In the genomic region with DNA sequence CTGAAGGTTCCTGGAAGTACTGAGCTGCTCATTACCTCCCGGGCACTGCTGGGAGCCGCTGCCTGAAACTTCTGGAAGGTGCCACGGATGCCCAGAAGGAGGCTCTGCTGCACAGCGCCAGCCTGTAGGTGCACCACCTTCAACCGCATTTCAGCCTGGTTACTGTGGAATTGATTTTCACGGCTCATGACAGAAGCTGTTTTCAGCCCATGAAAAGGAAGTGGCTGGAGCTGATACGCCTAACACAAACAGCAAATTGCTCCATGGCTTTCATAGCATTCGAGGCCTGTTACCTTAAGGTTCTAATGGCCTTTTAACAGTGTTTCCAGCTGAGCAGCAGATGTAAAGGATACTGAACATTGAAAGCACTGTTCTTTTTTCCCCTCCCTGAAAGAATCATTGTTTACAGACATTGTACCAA, we compare ENCODE assay signal across 8 cellular contexts.
DNase-seq lines count a peak whose midpoint lies in the region; ATAC-seq lines count a peak whose summit lies in the region.

No MANE protein-coding gene starts in this region.

- no peak overlapping the region for H3K4me3 ChIP-seq in adipocyte (ENCODE audit: low read length)

- ATAC-seq in HG03097 (IDR thresholded peaks at IDR 0.05; ENCODE audit: low FRiP score, unreplicated experiment), result no peak

- H3K9ac ChIP-seq in adipocyte (ENCODE audit: low read length), result no peak overlapping the region

- peak; percentile 97 for DNase-seq in DMS153 (lab: John Stamatoyannopoulos, UW)
- peak; percentile 83 to 88 for DNase-seq in NCI-H187 (lab: John Stamatoyannopoulos, UW)
- peak; percentile 70 for DNase-seq in adipocyte (ENCODE audit: low read depth)
- peak; percentile 38 for DNase-seq in medulla oblongata (ENCODE audit: extremely low spot score)
- DNase-seq in stimulated activated CD4-positive, alpha-beta T cell treated with anti-CD3 and anti-CD28 coated beads, Interleukin-15, amount 100 ng/mL, for 24 hours, result no peak
- no peak for DNase-seq in stimulated activated naive CD4-positive, alpha-beta T cell treated with Interleukin-2 at 50 U/mL for 16 hours (lab: John Stamatoyannopoulos, UW)
- DNase-seq in RKO (ENCODE audit: low spot score), result no peak

- H3K36me3 ChIP-seq in adipocyte (ENCODE audit: control insufficient read depth, insufficient read depth, low read length, severe bottlenecking), result no peaks in the 10 kb centered on the region

- no peaks in the 10 kb centered on the region for H3K27me3 ChIP-seq in adipocyte (replicated peaks; ENCODE audit: control insufficient read depth, insufficient read depth, low read length)

- peaks cover 40% of the 10 kb centered on the region for H3K4me1 ChIP-seq in adipocyte (ENCODE audit: control insufficient read depth, insufficient read depth, low read length)

- no peaks in the 10 kb centered on the region for H3K9me3 ChIP-seq in adipocyte (ENCODE audit: control insufficient read depth, low read length)

Comparison
In these comparisons a context has a peak if more than half of its experiments do, and no peak if none do; other contexts are left out.
1. DNase-seq: peak in DMS153 (single experiment), NCI-H187 (2 of 2), adipocyte (single experiment) and medulla oblongata (single experiment); none in stimulated activated CD4-positive, alpha-beta T cell treated with anti-CD3 and anti-CD28 coated beads, Interleukin-15, amount 100 ng/mL, for 24 hours (single experiment), stimulated activated naive CD4-positive, alpha-beta T cell treated with Interleukin-2 at 50 U/mL for 16 hours (single experiment) and RKO (single experiment).